ENCODE assay signal across 9 cellular contexts in genomic region chr4:119785963-119786362, GRCh38.
DNase-seq lines count a peak whose midpoint lies in the region; ATAC-seq and TF ChIP-seq lines count a peak whose summit lies in the region.
"Had no signal": no experiment of that assay in that cellular context is flagged by ENCODE, and none has a peak within 500 bp of the region (broad histone marks: within the 10 kb centered on the region; RNA-seq: fewer than 3 reads in every experiment).

No MANE protein-coding gene starts in this region.

- intact Hi-C loops in heart right ventricle (cut with DNase I): loop anchor here in 5 of 10 donors (1.0 to 10.0 kb wide), 6 partner anchors 151 to 261 kb away; partner anchors contain the start of gene PDE5A (in 1 of the 5)
- intact Hi-C loops in cardiac septum (cut with DNase I): loop anchor here (10.0 kb wide), 3 partner anchors 61 to 259 kb away; no protein-coding TSS in a partner anchor
- intact Hi-C loops in adrenal gland (cut with DNase I): no loop called here

- no peak overlapping the region for H3K27ac ChIP-seq in heart right ventricle
- H3K27ac ChIP-seq in adrenal gland: no peak overlapping the region

- H3K9me3 ChIP-seq in heart right ventricle (peaks cover 0 to 5% (median 0%) of the 10 kb centered on the region in 11 donors), adrenal gland (replicated peaks in 1 of 3) (no peaks in the 10 kb centered on the region)

- DNase-seq in heart right ventricle (no peak), cardiac septum (ENCODE audit: low spot score) (no peak), adrenal gland (peak in 6 of 7 donors; percentile 16 to 52 (median 27)), iris pigment epithelial cell (ENCODE audit: low read depth) (peak; percentile 36), GM19238 (ENCODE audit: insufficient read length, low spot score) (no peak)
- no peak for DNase-seq in activated CD4-positive, alpha-beta memory T cell treated with anti-CD3 and anti-CD28 coated beads, Interleukin-2, amount 10 ng/mL, durations not matched to agents 7 days and 5 days
- DNase-seq in stimulated activated naive B cell treated with anti-CD40 and anti-IgM and Interleukin-4, amounts not matched to agents 10 μg/mL and 1 μg/mL and 100 μg/mL, for 72 hours: no peak
- DNase-seq: CD8-positive, alpha-beta memory T cell had no signal

- no peaks in the 10 kb centered on the region for H3K4me1 Mint-ChIP-seq in activated CD4-positive, alpha-beta memory T cell treated with anti-CD3 and anti-CD28 coated beads, Interleukin-2, amount 10 ng/mL, durations not matched to agents 7 days and 5 days
- no peaks in the 10 kb centered on the region for H3K4me1 Mint-ChIP-seq in stimulated activated naive B cell treated with anti-CD40 and anti-IgM and Interleukin-4, amounts not matched to agents 10 μg/mL and 1 μg/mL and 100 μg/mL, for 72 hours
- H3K4me1 Mint-ChIP-seq: CD8-positive, alpha-beta memory T cell had no signal

- no peaks in the 10 kb centered on the region for H3K36me3 ChIP-seq in heart right ventricle
- no peaks in the 10 kb centered on the region for H3K36me3 ChIP-seq in adrenal gland (replicated peaks in 1 of 2)

- no peak for TF ChIP-seq POLR2A in adrenal gland (IDR thresholded peaks at IDR 0.05)

- no peaks in the 10 kb centered on the region for H3K9me3 Mint-ChIP-seq in activated CD4-positive, alpha-beta memory T cell treated with anti-CD3 and anti-CD28 coated beads, Interleukin-2, amount 10 ng/mL, durations not matched to agents 7 days and 5 days
- H3K9me3 Mint-ChIP-seq in stimulated activated naive B cell treated with anti-CD40 and anti-IgM and Interleukin-4, amounts not matched to agents 10 μg/mL and 1 μg/mL and 100 μg/mL, for 72 hours: peaks cover 7 to 8% of the 10 kb centered on the region in 2 donors

- ATAC-seq in heart right ventricle (no peak), HG03025 (IDR thresholded peaks at IDR 0.05; ENCODE audit: low FRiP score, unreplicated experiment) (no peak)
- ATAC-seq in stimulated activated naive B cell treated with anti-CD40 and anti-IgM and Interleukin-4, amounts not matched to agents 10 μg/mL and 1 μg/mL and 100 μg/mL, for 72 hours (replicated peaks): no peak

- no peaks in the 10 kb centered on the region for H3K36me3 Mint-ChIP-seq in activated CD4-positive, alpha-beta memory T cell treated with anti-CD3 and anti-CD28 coated beads, Interleukin-2, amount 10 ng/mL, durations not matched to agents 7 days and 5 days (ENCODE audit: low read depth)
- H3K36me3 Mint-ChIP-seq in stimulated activated naive B cell treated with anti-CD40 and anti-IgM and Interleukin-4, amounts not matched to agents 10 μg/mL and 1 μg/mL and 100 μg/mL, for 72 hours: no peaks in the 10 kb centered on the region
- H3K36me3 Mint-ChIP-seq: CD8-positive, alpha-beta memory T cell had no signal

- H3K4me3 Mint-ChIP-seq in activated CD4-positive, alpha-beta memory T cell treated with anti-CD3 and anti-CD28 coated beads, Interleukin-2, amount 10 ng/mL, durations not matched to agents 7 days and 5 days: no peak overlapping the region
- no peak overlapping the region for H3K4me3 Mint-ChIP-seq in stimulated activated naive B cell treated with anti-CD40 and anti-IgM and Interleukin-4, amounts not matched to agents 10 μg/mL and 1 μg/mL and 100 μg/mL, for 72 hours
- H3K4me3 Mint-ChIP-seq: CD8-positive, alpha-beta memory T cell had no signal

- CTCF ChIA-PET in activated CD4-positive, alpha-beta memory T cell treated with anti-CD3 and anti-CD28 coated beads, Interleukin-2, amount 10 ng/mL, durations not matched to agents 7 days and 5 days (lab: Charles Lee): no interaction called here

- H3K27me3 ChIP-seq in heart right ventricle: no peaks in the 10 kb centered on the region
- H3K27me3 ChIP-seq in adrenal gland: no peaks in the 10 kb centered on the region

- POLR2A ChIA-PET in activated CD4-positive, alpha-beta memory T cell treated with anti-CD3 and anti-CD28 coated beads, Interleukin-2, amount 10 ng/mL, durations not matched to agents 7 days and 5 days (lab: Charles Lee): no interaction called here

- H3K27ac Mint-ChIP-seq in activated CD4-positive, alpha-beta memory T cell treated with anti-CD3 and anti-CD28 coated beads, Interleukin-2, amount 10 ng/mL, durations not matched to agents 7 days and 5 days: no peak overlapping the region
- no peak overlapping the region for H3K27ac Mint-ChIP-seq in stimulated activated naive B cell treated with anti-CD40 and anti-IgM and Interleukin-4, amounts not matched to agents 10 μg/mL and 1 μg/mL and 100 μg/mL, for 72 hours
- H3K27ac Mint-ChIP-seq: CD8-positive, alpha-beta memory T cell had no signal

- H3K4me3 ChIP-seq in heart right ventricle (no peak overlapping the region), adrenal gland (no peak overlapping the region)

- no peaks in the 10 kb centered on the region for H3K27me3 Mint-ChIP-seq in activated CD4-positive, alpha-beta memory T cell treated with anti-CD3 and anti-CD28 coated beads, Interleukin-2, amount 10 ng/mL, durations not matched to agents 7 days and 5 days
- H3K27me3 Mint-ChIP-seq in stimulated activated naive B cell treated with anti-CD40 and anti-IgM and Interleukin-4, amounts not matched to agents 10 μg/mL and 1 μg/mL and 100 μg/mL, for 72 hours: peaks cover 0 to 2% of the 10 kb centered on the region in 2 donors

- peak in 7 of 9 donors; percentile 16 to 60 (median 45) for TF ChIP-seq CTCF in heart right ventricle (IDR thresholded peaks at IDR 0.05)
- peak in 5 of 6 experiments; percentile 17 to 45 (median 39) for TF ChIP-seq CTCF in adrenal gland (IDR thresholded peaks at IDR 0.05)

- H3K4me1 ChIP-seq in heart right ventricle: peaks cover 0 to 4% (median 0%) of the 10 kb centered on the region in 9 donors
- no peaks in the 10 kb centered on the region for H3K4me1 ChIP-seq in adrenal gland (replicated peaks in 1 of 2)

Comparison
In these comparisons a context has a peak if more than half of its experiments do, and no peak if none do; other contexts are left out.
1. DNase-seq: peak in adrenal gland (6 of 7) and iris pigment epithelial cell (single experiment); none in heart right ventricle (0 of 2), cardiac septum (single experiment), activated CD4-positive, alpha-beta memory T cell treated with anti-CD3 and anti-CD28 coated beads, Interleukin-2, amount 10 ng/mL, durations not matched to agents 7 days and 5 days (single experiment), GM19238 (single experiment) and stimulated activated naive B cell treated with anti-CD40 and anti-IgM and Interleukin-4, amounts not matched to agents 10 μg/mL and 1 μg/mL and 100 μg/mL, for 72 hours (single experiment).